Comparison of ENCODE assay signal across 22 cellular contexts in the genomic region with DNA sequence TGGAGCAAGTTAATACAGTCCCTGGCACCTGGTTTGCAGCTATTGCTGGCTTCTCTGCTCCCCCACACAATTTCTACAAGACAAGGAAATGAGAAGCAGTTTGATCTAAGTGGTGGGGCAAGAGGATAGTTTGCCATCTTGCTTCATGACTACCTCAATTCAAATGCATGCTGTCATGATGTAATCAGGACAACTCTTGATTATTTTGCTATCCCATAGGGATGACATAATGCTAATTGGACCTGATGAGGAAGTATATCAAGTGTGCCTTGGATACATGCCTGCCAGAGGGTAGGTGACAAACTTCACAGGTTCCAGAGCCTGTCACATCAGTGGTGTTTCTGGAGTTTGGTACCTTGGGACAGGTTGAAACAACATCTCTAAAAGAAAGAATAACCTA.
"Had no signal": no experiment of that assay in that cellular context is flagged by ENCODE, and none has a peak within 500 bp of the region (broad histone marks: within the 10 kb centered on the region; RNA-seq: fewer than 3 reads in every experiment).

No MANE protein-coding gene starts in this region.

- DNase-seq: dermis blood vessel endothelial cell; dorsolateral prefrontal cortex; effector CD4-positive, alpha-beta T cell; effector memory CD4-positive, alpha-beta T cell; esophagus squamous epithelium; foreskin keratinocyte; heart left ventricle; hippocampal formation; left cardiac atrium; left lung; left ventricle myocardium superior; lower lobe of right lung; mesenchymal stem cell; midbrain; naive thymus-derived CD4-positive, alpha-beta T cell had no signal

- H3K27me3 ChIP-seq: esophagus squamous epithelium, left lung had no signal

- H3K36me3 ChIP-seq: esophagus squamous epithelium, gastroesophageal sphincter, heart left ventricle, left lung, lower lobe of right lung had no signal

- H3K4me3 Mint-ChIP-seq: naive thymus-derived CD4-positive, alpha-beta T cell had no signal

- H3K27ac ChIP-seq: coronary artery, dorsolateral prefrontal cortex, esophagus squamous epithelium, foreskin keratinocyte, gastroesophageal sphincter, heart left ventricle, left lung, lower lobe of right lung had no signal

- H3K4me3 ChIP-seq: coronary artery, dorsolateral prefrontal cortex, esophagus squamous epithelium, gastroesophageal sphincter, heart left ventricle, left lung, lower lobe of right lung had no signal

- FAIRE-seq: colon, endothelial cell of umbilical vein, frontal cortex, islet of Langerhans, keratinocyte had no signal

- H3K9me3 ChIP-seq: heart left ventricle, left lung, lower lobe of right lung had no signal

- H3K4me1 ChIP-seq: esophagus squamous epithelium, foreskin keratinocyte, gastroesophageal sphincter, lower lobe of right lung had no signal
